Comparison of ENCODE assay signal across 1 cellular context in genomic region chr1:214476958-214477870, GRCh38.
TF ChIP-seq lines count a peak whose summit lies in the region.

No MANE protein-coding gene starts in this region.

TF ChIP-seq in H1, 55 proteins besides CTCF, POLR2A, EP300 and RAD21 (continued from another document):
- TF ChIP-seq NANOG (IDR thresholded peaks at IDR 0.05; ENCODE audit: insufficient read depth, low read depth, low read length, poor library complexity, severe bottlenecking): no peak
- TF ChIP-seq HDAC6 (IDR thresholded peaks at IDR 0.05; ENCODE audit: low read depth, low read length): no peak
- no peak for TF ChIP-seq CTBP2 (IDR thresholded peaks at IDR 0.05; ENCODE audit: borderline replicate concordance, insufficient read depth, insufficient read length, low read length)
- no peak for TF ChIP-seq GTF2F1 (IDR thresholded peaks at IDR 0.05; ENCODE audit: borderline replicate concordance, low read depth, low read length)
- no peak for TF ChIP-seq SIX5 (IDR thresholded peaks at IDR 0.05; ENCODE audit: low read depth, low read length)
- no peak for TF ChIP-seq SUZ12 (IDR thresholded peaks at IDR 0.05; ENCODE audit: low read length)
- no peak for TF ChIP-seq CHD2 (IDR thresholded peaks at IDR 0.05; ENCODE audit: low read length)
- TF ChIP-seq TAF7 (optimal IDR thresholded peaks at IDR 0.05; ENCODE audit: borderline replicate concordance, low read depth, low read length): no peak
- TF ChIP-seq BACH1 (IDR thresholded peaks at IDR 0.05; ENCODE audit: low read length): no peak
- no peak for TF ChIP-seq FOSL1 (IDR thresholded peaks at IDR 0.05; ENCODE audit: insufficient read depth, low read depth, low read length)
- TF ChIP-seq TCF12 (IDR thresholded peaks at IDR 0.05; ENCODE audit: low read depth, low read length): no peak
- TF ChIP-seq CHD7 (IDR thresholded peaks at IDR 0.05; ENCODE audit: insufficient replicate concordance, low read length): no peak
